8 cellular contexts compared by ENCODE assay signal in genomic region chr3:197554562-197555280, GRCh38. TPM values are rescaled to one million over a fixed set of nuclear protein-coding genes. Genes with fewer than 3 reads are reported as not detected.
DNase-seq lines count a peak whose midpoint lies in the region; ATAC-seq and TF ChIP-seq lines count a peak whose summit lies in the region.

No MANE protein-coding gene starts in this region.

- H3K4me1 Mint-ChIP-seq in WTC11 (peaks cover 60% of the 10 kb centered on the region), immature natural killer cell (peaks cover 11 to 15% of the 10 kb centered on the region in 2 donors)

- H3K27ac Mint-ChIP-seq in WTC11 (peak overlapping the region; percentile 49), immature natural killer cell (peak overlapping the region; percentile 76 to 94 (median 88))

- H3K27ac ChIP-seq in caudate nucleus (ENCODE audit: low read depth, low read length): peak overlapping the region; percentile 98

- peak; percentile 96 for ATAC-seq in GM18907 (IDR thresholded peaks at IDR 0.05; ENCODE audit: unreplicated experiment)
- ATAC-seq in HG03139 (IDR thresholded peaks at IDR 0.05; ENCODE audit: unreplicated experiment): peak; percentile 96
- peak; percentile 93 for ATAC-seq in WTC11

- H3K27me3 Mint-ChIP-seq in WTC11 (ENCODE audit: low read depth): peaks cover 32% of the 10 kb centered on the region
- H3K27me3 Mint-ChIP-seq in immature natural killer cell (ENCODE audit: low read depth in 3 of 3): peaks cover 3 to 6% (median 4%) of the 10 kb centered on the region in 3 donors

- TF ChIP-seq CTCF in WTC11 (IDR thresholded peaks at IDR 0.05): no peak

- H3K9me3 Mint-ChIP-seq in WTC11 (peaks cover 6% of the 10 kb centered on the region), immature natural killer cell (no peaks in the 10 kb centered on the region)

- H3K36me3 Mint-ChIP-seq in WTC11 (0 out of 2 replicates have a peak, but pooled peaks cover 5% of the 10 kb centered on the region), immature natural killer cell (peaks cover 0 to 5% (median 4%) of the 10 kb centered on the region in 3 donors)

- H3K4me3 Mint-ChIP-seq in WTC11 (peak overlapping the region; percentile 70), immature natural killer cell (peak overlapping the region; percentile 86 to 91 (median 89))

- CTCF ChIA-PET in WTC11 (lab: Charles Lee): interaction anchor here (0.9 to 2.1 kb wide), 3 partner anchors 41 to 44 kb away, joined by 3 to 12 read pairs (median 6); no protein-coding TSS in a partner anchor

- DNase-seq in AG08396 (ENCODE audit: low spot score): peak; percentile 98
- DNase-seq in NCI-H2227 (lab: John Stamatoyannopoulos, UW; ENCODE audit: unreplicated experiment): peak; percentile 99
- DNase-seq in WTC11 (ENCODE audit: low spot score): peak; percentile 97
- peak; percentile 64 to 99 (median 96) for DNase-seq in caudate nucleus (lab: John Stamatoyannopoulos, UW)
- peak; percentile 88 to 90 (median 90) for DNase-seq in immature natural killer cell
- DNase-seq in smooth muscle cell of the brain vasculature (ENCODE audit: low read depth, low spot score): peak; percentile 82

- POLR2A ChIA-PET in WTC11 (lab: Charles Lee): interaction anchor here (0.6 kb wide), 1 partner anchor 14 kb away, joined by 3 read pairs; no protein-coding TSS in a partner anchor

TF ChIP-seq in WTC11, 78 proteins besides CTCF, POLR2A, EP300 and RAD21 (continues in another document):
- TF ChIP-seq MAX (CRISPR knock-in tag; IDR thresholded peaks at IDR 0.05) (peak; percentile 89), ZNF671 (CRISPR knock-in tag; IDR thresholded peaks at IDR 0.05) (no peak), ZNF121 (CRISPR knock-in tag; IDR thresholded peaks at IDR 0.05) (0 out of 2 replicates have a peak, but pooled peaks have one; percentile 9), SMAD4 (CRISPR knock-in tag; IDR thresholded peaks at IDR 0.05) (0 out of 2 replicates have a peak, but pooled peaks have one; percentile 11), ESRRA (CRISPR knock-in tag; IDR thresholded peaks at IDR 0.05; ENCODE audit: borderline replicate concordance) (0 out of 2 replicates have a peak, but pooled peaks have one; percentile 12), ATF1 (CRISPR knock-in tag; IDR thresholded peaks at IDR 0.05) (no peak), ZNF396 (CRISPR knock-in tag; IDR thresholded peaks at IDR 0.05; ENCODE audit: borderline replicate concordance) (no peak), ARID4B (CRISPR knock-in tag; IDR thresholded peaks at IDR 0.05; ENCODE audit: borderline replicate concordance) (peak; percentile 74), ATF3 (CRISPR knock-in tag; conservative IDR thresholded peaks at IDR 0.05) (no peak), MLX (CRISPR knock-in tag; IDR thresholded peaks at IDR 0.05) (no peak), SOX15 (CRISPR knock-in tag; IDR thresholded peaks at IDR 0.05) (no peak), IRF1 (CRISPR knock-in tag; IDR thresholded peaks at IDR 0.05) (0 out of 2 replicates have a peak, but pooled peaks have one; percentile 49), ZSCAN18 (CRISPR knock-in tag; IDR thresholded peaks at IDR 0.05) (no peak), USF1 (CRISPR knock-in tag; IDR thresholded peaks at IDR 0.05) (peak; percentile 69), GABPB1 (CRISPR knock-in tag; IDR thresholded peaks at IDR 0.05) (no peak), MYBL2 (CRISPR knock-in tag; IDR thresholded peaks at IDR 0.05) (peak; percentile 91), NFYB (CRISPR knock-in tag; conservative IDR thresholded peaks at IDR 0.05; ENCODE audit: low read depth) (peak; percentile 80)

RNA-seq across cellular contexts. Expression of gene BDH1, which starts 1.0 kb away (rescaled TPM):
- 26.8 to 32.5 TPM (median 29.9 TPM) in 3 replicates for total RNA-seq in WTC11 (2021)
- 10 to 100 TPM; 10.3 to 16.1 (median 14.2) TPM for polyA plus RNA-seq in immature natural killer cell

Comparison
In these comparisons a context has a peak if more than half of its experiments do, and no peak if none do; other contexts are left out.
1. Peak in every context shown above with its lines: DNase-seq, ATAC-seq and H3K27ac ChIP-seq.